ENCODE assay signal across 2 cellular contexts in genomic region chr4:162650166-162650565, GRCh38.
TF ChIP-seq lines count a peak whose summit lies in the region.

No MANE protein-coding gene starts in this region.

TF ChIP-seq in SK-N-SH, 30 proteins besides CTCF, POLR2A, EP300 and RAD21 (continued from another document):
- no peak for TF ChIP-seq ZBTB33 (IDR thresholded peaks at IDR 0.05; ENCODE audit: borderline replicate concordance, low read depth)
- no peak for TF ChIP-seq SMC3 (IDR thresholded peaks at IDR 0.05; ENCODE audit: low read depth, low read length)
- TF ChIP-seq JUND (IDR thresholded peaks at IDR 0.05), result no peak
- no peak for TF ChIP-seq NRF1 (IDR thresholded peaks at IDR 0.05; ENCODE audit: low read depth, low read length)
- TF ChIP-seq POLR2AphosphoS5 (IDR thresholded peaks at IDR 0.05; ENCODE audit: low read depth, low read length), result no peak
- no peak for TF ChIP-seq USF1 (IDR thresholded peaks at IDR 0.05; ENCODE audit: borderline replicate concordance, low read depth)
- TF ChIP-seq MAX (IDR thresholded peaks at IDR 0.05; ENCODE audit: low read depth), result no peak
- no peak for TF ChIP-seq CHD2 (IDR thresholded peaks at IDR 0.05; ENCODE audit: low read length, partially characterized antibody)

TF ChIP-seq in SK-N-SH treated with all-trans-retinoic acid at 6 μM for 48 hours, 23 proteins besides CTCF, POLR2A, EP300 and RAD21 (continued from another document):
- TF ChIP-seq CREB5 (CRISPR knock-in tag; IDR thresholded peaks at IDR 0.05; ENCODE audit: low read depth) (no peak), ZC3H10 (CRISPR knock-in tag; IDR thresholded peaks at IDR 0.05) (no peak), POU6F1 (CRISPR knock-in tag; IDR thresholded peaks at IDR 0.05; ENCODE audit: borderline replicate concordance, low read depth) (no peak)
TF ChIP-seq in SK-N-SH treated with all-trans-retinoic acid at 6 μM for 48 hours: peak in this region for 0.
